Comparison of ENCODE assay signal across 22 cellular contexts in genomic region chr12:1077036-1077803, GRCh38.
"Had no signal": no experiment of that assay in that cellular context is flagged by ENCODE, and none has a peak within 500 bp of the region (broad histone marks: within the 10 kb centered on the region; RNA-seq: fewer than 3 reads in every experiment).

No MANE protein-coding gene starts in this region.

- H3K27ac ChIP-seq: foreskin keratinocyte, hepatocyte, right lobe of liver, suprapubic skin had no signal

- H3K27me3 ChIP-seq: foreskin keratinocyte, hepatocyte, right lobe of liver, suprapubic skin had no signal

- FAIRE-seq: bronchial epithelial cell, small intestine had no signal

- H3K9me3 ChIP-seq: right lobe of liver, suprapubic skin had no signal

- H3K4me1 ChIP-seq: right lobe of liver, suprapubic skin had no signal

- DNase-seq: activated CD4-positive, alpha-beta memory T cell treated with anti-CD3 and anti-CD28 coated beads for 36 hours; activated CD4-positive, alpha-beta T cell treated with anti-CD3 and anti-CD28 coated beads for 4 hours; activated effector memory CD4-positive, alpha-beta T cell treated with Interleukin-2 at 50 U/mL for 16 hours; activated naive CD4-positive, alpha-beta T cell treated with anti-CD3 and anti-CD28 coated beads for 36 hours; activated naive CD8-positive, alpha-beta T cell treated with anti-CD3 and anti-CD28 coated beads, Interleukin-2, amount 10 ng/mL, durations not matched to agents 7 days and 5 days; activated T-cell treated with anti-CD3 and anti-CD28 coated beads, Interleukin-2, amount 50 U/mL, for 72 hours; amniotic stem cell; cerebellar nuclear complex; effector CD8-positive, alpha-beta T cell; immature natural killer cell; nucleus accumbens; right lobe of liver; small intestine; stimulated activated CD4-positive, alpha-beta T cell treated with anti-CD3 and anti-CD28 coated beads, Interleukin-2, amount 100 ng/mL, for 24 hours; stimulated activated naive CD8-positive, alpha-beta T cell treated with anti-CD3 and anti-CD28 coated beads, Interleukin-15, amount 100 ng/mL, for 72 hours; T-cell; T-helper 9 cell had no signal

- H3K36me3 ChIP-seq: right lobe of liver, suprapubic skin had no signal

- ATAC-seq: activated T-cell treated with anti-CD3 and anti-CD28 coated beads, Interleukin-2, amount 50 U/mL, for 72 hours; foreskin keratinocyte; right lobe of liver; stimulated activated effector memory CD8-positive, alpha-beta T cell treated with anti-CD3 and anti-CD28 coated beads, Interleukin-12 subunit alpha, Interleukin-12 subunit beta, amount 100 ng/mL, for 72 hours; stimulated activated naive CD8-positive, alpha-beta T cell treated with anti-CD3 and anti-CD28 coated beads, Interleukin-15, amount 100 ng/mL, for 72 hours; T-cell had no signal

- H3K4me3 ChIP-seq: hepatocyte, right lobe of liver, suprapubic skin had no signal
